8 cellular contexts compared by ENCODE assay signal in the genomic region with DNA sequence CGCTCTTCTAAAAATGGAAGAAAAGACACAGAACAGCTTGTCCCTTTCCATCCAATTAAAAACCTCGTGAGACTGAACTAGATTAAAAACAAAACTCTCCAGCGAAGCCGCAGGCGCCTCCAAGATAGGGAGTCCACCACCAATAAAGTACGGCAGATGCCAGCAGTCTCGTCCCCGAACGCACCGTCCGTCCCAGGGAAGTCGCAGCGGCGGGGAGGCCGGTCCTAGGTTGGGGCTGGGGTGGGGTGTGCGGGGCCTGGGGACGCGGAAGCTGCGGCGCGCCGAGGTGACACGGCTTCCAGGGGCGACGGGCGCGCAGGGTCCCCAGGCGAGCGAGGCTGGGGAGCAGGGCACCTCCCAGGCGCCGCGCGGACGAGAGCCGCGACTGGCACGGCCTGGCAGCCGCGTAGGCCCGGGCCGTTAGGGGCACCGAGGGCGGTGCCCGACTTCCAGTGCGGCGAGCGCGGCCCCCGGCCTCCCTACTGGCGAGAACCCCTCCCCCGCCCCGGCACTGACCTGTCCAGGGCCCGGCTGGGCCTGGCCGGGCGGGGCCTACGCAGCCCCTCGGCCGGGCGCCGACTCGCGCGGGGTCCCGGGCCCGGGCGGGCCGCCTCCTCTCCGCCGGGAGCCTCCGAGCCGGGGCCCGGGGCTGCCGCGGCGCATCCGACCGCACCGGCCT. TPM values are rescaled to one million over a fixed set of nuclear protein-coding genes. Genes with fewer than 3 reads are reported as not detected.
DNase-seq lines count a peak whose midpoint lies in the region; ATAC-seq and TF ChIP-seq lines count a peak whose summit lies in the region.

No MANE protein-coding gene starts in this region.

- no peak for TF ChIP-seq EP300 in stomach (IDR thresholded peaks at IDR 0.05)

- peaks cover 46% of the 10 kb centered on the region for H3K4me1 Mint-ChIP-seq in activated CD8-positive, alpha-beta T cell treated with anti-CD3 and anti-CD28 coated beads, Interleukin-2, amount 10 ng/mL, durations not matched to agents 7 days and 5 days (ENCODE audit: low read depth)
- peaks cover 56% of the 10 kb centered on the region for H3K4me1 Mint-ChIP-seq in endothelial cell (ENCODE audit: unreplicated experiment)
- peaks cover 32 to 55% (median 50%) of the 10 kb centered on the region in 7 donors for H3K4me1 Mint-ChIP-seq in naive thymus-derived CD4-positive, alpha-beta T cell

- peaks cover 55% of the 10 kb centered on the region for H3K79me2 ChIP-seq in GM23248 (ENCODE audit: insufficient read depth)

- no peaks in the 10 kb centered on the region for H3K9me2 ChIP-seq in GM23248 (ENCODE audit: insufficient read depth)

- H3K36me3 ChIP-seq in GM23248 (ENCODE audit: low read depth) (peaks cover 12% of the 10 kb centered on the region; the same call in 1 of the 2 replicates), stomach (peaks cover 3 to 14% (median 8%) of the 10 kb centered on the region in 4 donors)
- H3K36me3 ChIP-seq in naive thymus-derived CD4-positive, alpha-beta T cell (ENCODE audit: control insufficient read depth in 2 of 3, insufficient read depth in 3 of 3, low read length in 3 of 3) = no peaks in the 10 kb centered on the region

- H3K27ac ChIP-seq in GM23248 (peak overlapping the region; percentile 83), stomach (peak overlapping the region; percentile 97 to 100 (median 99))
- H3K27ac ChIP-seq in naive thymus-derived CD4-positive, alpha-beta T cell (ENCODE audit: low read depth, low read length) = peak overlapping the region; percentile 60

- peak overlapping the region; percentile 85 for H3K4me3 ChIP-seq in GM12865 (ENCODE audit: low read depth, low read length)
- peak overlapping the region; percentile 94 for H3K4me3 ChIP-seq in GM23248
- H3K4me3 ChIP-seq in naive thymus-derived CD4-positive, alpha-beta T cell (ENCODE audit: low read length) = peak overlapping the region; percentile 61
- H3K4me3 ChIP-seq in stomach = peak overlapping the region; percentile 81 to 97 (median 92)

- no peak for TF ChIP-seq POLR2A in stomach (IDR thresholded peaks at IDR 0.05)

- intact Hi-C loops in naive thymus-derived CD4-positive, alpha-beta T cell (cut with micrococcal nuclease) = loop anchor here (1.0 to 5.0 kb wide), 6 partner anchors 92 to 532 kb away; a partner anchor contains a TSS
- intact Hi-C loops in stomach (cut with DNase I; ENCODE audit: low total_unique reads) = no loop called here

- no peak overlapping the region for H2AFZ ChIP-seq in GM23248

- H3K9ac ChIP-seq in GM23248 = peak overlapping the region; percentile 88

- ATAC-seq in activated CD8-positive, alpha-beta T cell treated with anti-CD3 and anti-CD28 coated beads, Interleukin-2, amount 10 ng/mL, durations not matched to agents 7 days and 5 days = peak; percentile 47
- ATAC-seq in naive thymus-derived CD4-positive, alpha-beta T cell = peak; percentile 34

- H4K20me1 ChIP-seq in GM23248 (ENCODE audit: insufficient read depth) = peaks cover 8% of the 10 kb centered on the region; the same call in 1 of the 2 replicates

- peak overlapping the region; percentile 91 for H3K27ac Mint-ChIP-seq in activated CD8-positive, alpha-beta T cell treated with anti-CD3 and anti-CD28 coated beads, Interleukin-2, amount 10 ng/mL, durations not matched to agents 7 days and 5 days
- peak overlapping the region; percentile 100 for H3K27ac Mint-ChIP-seq in endothelial cell (ENCODE audit: unreplicated experiment)
- peak overlapping the region; percentile 31 to 94 (median 89) for H3K27ac Mint-ChIP-seq in naive thymus-derived CD4-positive, alpha-beta T cell

- peaks cover 3% of the 10 kb centered on the region for H3K27me3 Mint-ChIP-seq in activated CD8-positive, alpha-beta T cell treated with anti-CD3 and anti-CD28 coated beads, Interleukin-2, amount 10 ng/mL, durations not matched to agents 7 days and 5 days (ENCODE audit: low read depth)
- peaks cover 30% of the 10 kb centered on the region for H3K27me3 Mint-ChIP-seq in endothelial cell (ENCODE audit: unreplicated experiment)
- peaks cover 0 to 7% (median 0%) of the 10 kb centered on the region in 5 donors for H3K27me3 Mint-ChIP-seq in naive thymus-derived CD4-positive, alpha-beta T cell

- POLR2A ChIA-PET in activated CD8-positive, alpha-beta T cell treated with anti-CD3 and anti-CD28 coated beads, Interleukin-2, amount 10 ng/mL, durations not matched to agents 7 days and 5 days (lab: Charles Lee) = interaction anchor here (0.6 to 1.0 kb wide), 8 partner anchors 7 to 188 kb away, joined by 3 to 4 read pairs (median 3); a partner anchor contains a TSS
- POLR2A ChIA-PET in naive thymus-derived CD4-positive, alpha-beta T cell (lab: Charles Lee) = interaction anchor here (0.9 to 2.0 kb wide), 4 partner anchors 9 to 53 kb away, joined by 3 to 7 read pairs (median 4); no protein-coding TSS in a partner anchor

- peaks cover 27% of the 10 kb centered on the region for H3K36me3 Mint-ChIP-seq in activated CD8-positive, alpha-beta T cell treated with anti-CD3 and anti-CD28 coated beads, Interleukin-2, amount 10 ng/mL, durations not matched to agents 7 days and 5 days (ENCODE audit: low read depth)
- H3K36me3 Mint-ChIP-seq in endothelial cell (ENCODE audit: low read depth, unreplicated experiment) = peaks cover 41% of the 10 kb centered on the region
- peaks cover 0 to 13% (median 0%) of the 10 kb centered on the region in 5 donors for H3K36me3 Mint-ChIP-seq in naive thymus-derived CD4-positive, alpha-beta T cell

- H3K4me2 ChIP-seq in GM23248 (ENCODE audit: unreplicated experiment) = peak overlapping the region; percentile 87

- WGBS in GM23248 (ENCODE audit: low coverage in 1 of 2, low lambda C conversion rate in 2 of 2, missing lambda C conversion rate in 2 of 2), 2 experiments = 0 to 1% methylated on average over 39 to 62 of the region's 78 CpGs
- WGBS in stomach, 5 donors = 0 to 1% (median 0%) methylated on average over 23 to 78 of the region's 78 CpGs

- H3K9me3 ChIP-seq in GM23248 (ENCODE audit: low read depth) (no peaks in the 10 kb centered on the region), stomach (no peaks in the 10 kb centered on the region)
- H3K9me3 ChIP-seq in naive thymus-derived CD4-positive, alpha-beta T cell (ENCODE audit: control insufficient read depth in 2 of 3, low read length in 3 of 3) = no peaks in the 10 kb centered on the region

- H3K27me3 ChIP-seq in GM23248 (replicated peaks; ENCODE audit: insufficient read depth) (no peaks in the 10 kb centered on the region), stomach (no peaks in the 10 kb centered on the region)
- H3K27me3 ChIP-seq in naive thymus-derived CD4-positive, alpha-beta T cell (ENCODE audit: control insufficient read depth in 2 of 2, insufficient read depth in 2 of 2, low read length in 2 of 2) = no peaks in the 10 kb centered on the region

- CTCF ChIA-PET in activated CD8-positive, alpha-beta T cell treated with anti-CD3 and anti-CD28 coated beads, Interleukin-2, amount 10 ng/mL, durations not matched to agents 7 days and 5 days (lab: Charles Lee) = interaction anchor here (0.7 to 1.6 kb wide), 3 partner anchors 17 to 54 kb away, joined by 3 to 4 read pairs (median 3); no protein-coding TSS in a partner anchor
- CTCF ChIA-PET in naive thymus-derived CD4-positive, alpha-beta T cell (lab: Charles Lee) = no interaction called here

- H3K4me1 ChIP-seq in GM23248 (ENCODE audit: insufficient read depth) = peaks cover 38% of the 10 kb centered on the region
- H3K4me1 ChIP-seq in naive thymus-derived CD4-positive, alpha-beta T cell (ENCODE audit: control insufficient read depth in 2 of 2, insufficient read depth in 2 of 2, low read length in 2 of 2) = peaks cover 23 to 25% of the 10 kb centered on the region in 2 donors
- H3K4me1 ChIP-seq in stomach = peaks cover 29 to 59% (median 52%) of the 10 kb centered on the region in 4 donors

- peaks cover 54% of the 10 kb centered on the region for H3F3A ChIP-seq in GM23248 (ENCODE audit: insufficient read depth)

- peak overlapping the region; percentile 95 for H3K4me3 Mint-ChIP-seq in activated CD8-positive, alpha-beta T cell treated with anti-CD3 and anti-CD28 coated beads, Interleukin-2, amount 10 ng/mL, durations not matched to agents 7 days and 5 days
- peak overlapping the region; percentile 99 for H3K4me3 Mint-ChIP-seq in endothelial cell (ENCODE audit: unreplicated experiment)
- H3K4me3 Mint-ChIP-seq in naive thymus-derived CD4-positive, alpha-beta T cell = peak overlapping the region; percentile 85 to 98 (median 90)

- peak; percentile 56 for DNase-seq in GM12865 (ENCODE audit: low read depth)
- peak; percentile 63 for DNase-seq in GM23248
- DNase-seq in M059J (ENCODE audit: low read depth) = peak; percentile 55
- DNase-seq in activated CD8-positive, alpha-beta T cell treated with anti-CD3 and anti-CD28 coated beads, Interleukin-2, amount 10 ng/mL, durations not matched to agents 7 days and 5 days = peak; percentile 54
- DNase-seq in endothelial cell (ENCODE audit: low spot score) = no peak
- peak; percentile 18 to 61 (median 39) for DNase-seq in naive thymus-derived CD4-positive, alpha-beta T cell
- DNase-seq in stomach = peak; percentile 53
- no peak for DNase-seq in hepatic stellate cell (ENCODE audit: low spot score)

- in situ Hi-C loops in GM23248 (cut with MboI) = no loop called here

- no peaks in the 10 kb centered on the region for H3K9me3 Mint-ChIP-seq in activated CD8-positive, alpha-beta T cell treated with anti-CD3 and anti-CD28 coated beads, Interleukin-2, amount 10 ng/mL, durations not matched to agents 7 days and 5 days (ENCODE audit: insufficient read depth)
- no peaks in the 10 kb centered on the region for H3K9me3 Mint-ChIP-seq in endothelial cell (ENCODE audit: unreplicated experiment)
- no peaks in the 10 kb centered on the region for H3K9me3 Mint-ChIP-seq in naive thymus-derived CD4-positive, alpha-beta T cell

- TF ChIP-seq CTCF in GM12865 (IDR thresholded peaks at IDR 0.05; ENCODE audit: insufficient read depth, low read depth, low read length, missing control alignments) (no peak), endothelial cell (IDR thresholded peaks at IDR 0.05; ENCODE audit: unreplicated experiment) (no peak), stomach (IDR thresholded peaks at IDR 0.05) (no peak)

RNA-seq across cellular contexts. Expression of a gene that starts 28.3 kb away (rescaled TPM):
- total RNA-seq in GM23248 (2014; rRNA removed; shearing (Covaris generic)) = not detected in 2 replicates
- polyA plus RNA-seq in GM23248 (2016; fragmentation: Nextera tagmentation; extraction: Ambion mirVana) (not detected in 2 replicates), stomach (not detected)
- not detected in 2 replicates for total RNA-seq in M059J (2014; rRNA removed; shearing (Covaris generic))
- total RNA-seq in activated CD8-positive, alpha-beta T cell treated with anti-CD3 and anti-CD28 coated beads, Interleukin-2, amount 10 ng/mL, durations not matched to agents 7 days and 5 days = not detected
- total RNA-seq in endothelial cell (ENCODE audit: unreplicated experiment) (not detected), stomach (not detected)
- total RNA-seq in naive thymus-derived CD4-positive, alpha-beta T cell = not detected
- not detected for polyA plus RNA-seq in naive thymus-derived CD4-positive, alpha-beta T cell

Comparison
In these comparisons a context has a peak if more than half of its experiments do, and no peak if none do; other contexts are left out.
1. DNase-seq: peak in GM12865 (single experiment), GM23248 (single experiment), M059J (single experiment), activated CD8-positive, alpha-beta T cell treated with anti-CD3 and anti-CD28 coated beads, Interleukin-2, amount 10 ng/mL, durations not matched to agents 7 days and 5 days (single experiment), naive thymus-derived CD4-positive, alpha-beta T cell (9 of 9) and stomach (single experiment); none in endothelial cell (single experiment) and hepatic stellate cell (single experiment).
2. Peak in every context shown above with its lines, with median percentiles within 50 percentile points of each other: H3K4me3 ChIP-seq, H3K27ac ChIP-seq, H3K27ac Mint-ChIP-seq and H3K4me3 Mint-ChIP-seq.